Comparison of ENCODE assay signal across 8 cellular contexts in the genomic region with DNA sequence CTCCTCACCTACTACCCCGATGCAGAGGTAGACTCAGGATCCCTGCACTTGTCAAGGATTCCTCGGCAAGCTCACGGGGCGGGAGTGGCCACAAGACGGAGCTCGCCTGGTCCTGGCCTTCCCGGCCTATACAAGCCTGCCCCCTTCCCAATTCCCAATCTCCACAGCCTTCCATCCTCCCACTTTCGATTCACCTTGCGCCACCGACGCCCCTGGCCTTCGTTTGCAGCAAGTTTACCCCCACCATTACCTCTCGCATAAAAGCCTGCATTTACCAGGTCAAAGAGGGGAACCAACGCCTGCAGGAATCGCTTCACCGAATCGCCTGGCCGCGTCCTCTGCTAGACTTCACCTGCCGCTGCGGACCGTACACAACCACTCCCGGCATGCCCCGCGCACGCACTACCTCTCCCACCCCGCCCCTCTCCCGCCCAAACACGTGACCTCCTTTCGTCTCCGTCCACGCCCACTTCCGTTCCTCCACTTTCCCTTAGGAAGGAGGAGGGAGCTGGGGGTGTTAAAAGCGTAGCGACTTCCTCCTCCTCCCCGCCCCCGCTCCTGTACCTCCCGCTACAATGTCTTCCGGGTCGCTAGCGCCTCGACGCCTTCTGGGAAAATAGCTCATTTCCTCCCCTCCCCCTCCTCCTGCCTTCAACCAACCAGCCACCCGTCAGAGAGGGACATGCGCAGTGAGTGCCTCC. TPM values are rescaled to one million over a fixed set of nuclear protein-coding genes. Genes with fewer than 3 reads are reported as not detected.
DNase-seq lines count a peak whose midpoint lies in the region; ATAC-seq, FAIRE-seq and TF ChIP-seq lines count a peak whose summit lies in the region.

A gene (minus strand): TSS at position 380 of the 701 bp plus-strand sequence. CDS start 44,779 bp downstream, outside the sequence.

- peak within 1 kb of the TSS; percentile 95 for H3K27ac ChIP-seq in WERI-Rb-1
- H3K27ac ChIP-seq in mammary epithelial cell (ENCODE audit: insufficient read depth, low read depth, low read length) = peak within 1 kb of the TSS; percentile 88
- peak within 1 kb of the TSS; percentile 85 to 94 for H3K27ac ChIP-seq in small intestine (ENCODE audit: low read depth in 1 of 2, low read length in 1 of 2)

- H3K4me3 ChIP-seq in WERI-Rb-1 (ENCODE audit: low read depth, low read length) = peak within 1 kb of the TSS; percentile 92
- peak within 1 kb of the TSS; percentile 85 to 99 (median 94) for H3K4me3 ChIP-seq in mammary epithelial cell (replicated peaks in 1 of 3; ENCODE audit: insufficient read depth in 1 of 3, low read depth in 2 of 3, low read length in 3 of 3)
- H3K4me3 ChIP-seq in small intestine (ENCODE audit: low read depth in 1 of 2, low read length in 2 of 2) = peak within 1 kb of the TSS; percentile 75 to 88

- 0% methylated on average over 11 of the region's 45 CpGs for WGBS in mammary epithelial cell (ENCODE audit: low coverage, missing lambda C conversion rate)
- WGBS in small intestine, 3 donors = 0 to 1% (median 0%) methylated on average over 37 to 45 of the region's 45 CpGs

- DNase-seq in AG08396 (ENCODE audit: low spot score) (peak; percentile 92), NCI-H2227 (lab: John Stamatoyannopoulos, UW; ENCODE audit: unreplicated experiment) (peak; percentile 100), WERI-Rb-1 (peak; percentile 99), mammary epithelial cell (peak; percentile 100), iPS-NIHi11 (ENCODE audit: low spot score) (peak; percentile 99), small intestine (peak; percentile 100)

- FAIRE-seq in small intestine (lab: Jason Lieb, UNC) = no peak

- H3K27me3 ChIP-seq in WERI-Rb-1 (ENCODE audit: insufficient read depth, low read depth, severe bottlenecking) (no peaks in the 10 kb centered on the region), mammary epithelial cell (ENCODE audit: insufficient read depth, low read length) (no peaks in the 10 kb centered on the region), small intestine (ENCODE audit: control insufficient read depth in 2 of 2, insufficient read depth in 2 of 2, low read length in 2 of 2) (no peaks in the 10 kb centered on the region)

- H2AFZ ChIP-seq in mammary epithelial cell (ENCODE audit: low read depth, low read length) = peak within 1 kb of the TSS; percentile 96

- H3K4me2 ChIP-seq in mammary epithelial cell (ENCODE audit: insufficient read depth, low read depth, low read length) = peak within 1 kb of the TSS; percentile 94

- H4K20me1 ChIP-seq in mammary epithelial cell (ENCODE audit: insufficient read depth, low read length) = no peaks in the 10 kb centered on the region

- in situ Hi-C loops in mammary epithelial cell (cut with MboI; ENCODE audit: low sequenced_read_pairs in 2 of 2) = no loop called here

- intact Hi-C loops in mammary epithelial cell (cut with micrococcal nuclease) = loop anchor here (5.0 kb wide), 1 partner anchor 102 kb away; no protein-coding TSS in a partner anchor

- H3K36me3 ChIP-seq in WERI-Rb-1 (no peaks in the 10 kb centered on the region), mammary epithelial cell (ENCODE audit: insufficient read depth, low read length) (no peaks in the 10 kb centered on the region), small intestine (ENCODE audit: control insufficient read depth in 2 of 2, insufficient read depth in 2 of 2, low read length in 2 of 2) (no peaks in the 10 kb centered on the region)

- peaks cover 90% of the 10 kb centered on the region for H3K79me2 ChIP-seq in mammary epithelial cell (ENCODE audit: insufficient read depth, low read length)

- TF ChIP-seq CTCF in WERI-Rb-1 (IDR thresholded peaks at IDR 0.05; ENCODE audit: low read depth, low read length) (peak; percentile 83), mammary epithelial cell (conservative IDR thresholded peaks at IDR 0.05 in 1 of 2, IDR thresholded peaks at IDR 0.05 in 1 of 2; ENCODE audit: extremely low read depth in 1 of 2, insufficient read depth in 1 of 2, low read depth in 1 of 2, low read length in 2 of 2) (peak; percentile 34 to 69)

- no peaks in the 10 kb centered on the region for H3K9me3 ChIP-seq in WERI-Rb-1 (ENCODE audit: severe bottlenecking)
- H3K9me3 ChIP-seq in mammary epithelial cell (replicated peaks; ENCODE audit: insufficient read depth, low read length) = no peaks in the 10 kb centered on the region
- H3K9me3 ChIP-seq in small intestine (ENCODE audit: control insufficient read depth, low read depth) = no peaks in the 10 kb centered on the region

- ATAC-seq in GM18907 (IDR thresholded peaks at IDR 0.05; ENCODE audit: unreplicated experiment) = peak; percentile 78
- ATAC-seq in HG03159 (IDR thresholded peaks at IDR 0.05; ENCODE audit: unreplicated experiment) = peak; percentile 77

- H3K4me1 ChIP-seq in mammary epithelial cell (ENCODE audit: insufficient read depth, low read length) (peaks cover 7% of the 10 kb centered on the region), small intestine (ENCODE audit: control insufficient read depth in 2 of 2, insufficient read depth in 1 of 2, low read depth in 1 of 2, low read length in 1 of 2) (peaks cover 0 to 3% of the 10 kb centered on the region in 2 donors)

- dilution Hi-C loops in mammary epithelial cell (cut with HindIII; ENCODE audit: low sequenced_read_pairs) = no loop called here

- CTCF ChIA-PET in mammary epithelial cell (lab: Charles Lee; ENCODE audit: low non-redundant PET) = interaction anchor here (0.6 to 0.8 kb wide), 5 partner anchors 60 to 488 kb away, joined by 3 to 13 read pairs (median 8); no protein-coding TSS in a partner anchor

- BruUV-seq in mammary epithelial cell (replicated peaks; lab: Mats Ljungman, UMichigan) = no TSS peak

- H3K9ac ChIP-seq in mammary epithelial cell (ENCODE audit: insufficient read depth, low read length) = peak within 1 kb of the TSS; percentile 87

RNA-seq across cellular contexts. Expression of the gene that starts here (rescaled TPM):
- 10 to 100 TPM; 38.9 to 47.0 TPM for total RNA-seq in mammary epithelial cell
- polyA plus RNA-seq in mammary epithelial cell (29.0 TPM), small intestine (10 to 100 TPM; 10.1 to 16.0 (median 11.1) TPM)
- 3.9 TPM for polyA minus RNA-seq in mammary epithelial cell

Comparison
In these comparisons a context has a peak if more than half of its experiments do, and no peak if none do; other contexts are left out.
1. Peak in every context shown above with its lines: DNase-seq, ATAC-seq, H3K4me3 ChIP-seq and H3K27ac ChIP-seq.